Comparison of ENCODE assay signal across 2 cellular contexts in genomic region chr1:119868176-119868575, GRCh38.
TF ChIP-seq lines count a peak whose summit lies in the region.

No MANE protein-coding gene starts in this region.

TF ChIP-seq in HepG2, 621 proteins besides CTCF, POLR2A, EP300 and RAD21:
- TF ChIP-seq ZNF704 (CRISPR knock-in tag; IDR thresholded peaks at IDR 0.05; ENCODE audit: borderline replicate concordance) (no peak), ZNF350 (CRISPR knock-in tag; IDR thresholded peaks at IDR 0.05; ENCODE audit: borderline replicate concordance, low read depth) (no peak), TEAD2 (CRISPR knock-in tag; IDR thresholded peaks at IDR 0.05) (no peak), SMARCC2 (IDR thresholded peaks at IDR 0.05) (no peak), HBP1 (CRISPR knock-in tag; IDR thresholded peaks at IDR 0.05; ENCODE audit: low read depth) (no peak), XRCC5 (optimal IDR thresholded peaks at IDR 0.05; ENCODE audit: low read length) (no peak), SIX1 (CRISPR knock-in tag; IDR thresholded peaks at IDR 0.05; ENCODE audit: borderline replicate concordance) (no peak), ZSCAN12 (CRISPR knock-in tag; IDR thresholded peaks at IDR 0.05) (no peak), ZNF383 (CRISPR knock-in tag; IDR thresholded peaks at IDR 0.05; ENCODE audit: borderline replicate concordance) (no peak), ATAD3A (CRISPR knock-in tag; IDR thresholded peaks at IDR 0.05) (no peak), NCOA2 (CRISPR knock-in tag; IDR thresholded peaks at IDR 0.05) (no peak), SP2 (CRISPR knock-in tag; IDR thresholded peaks at IDR 0.05) (no peak), THAP8 (CRISPR knock-in tag; IDR thresholded peaks at IDR 0.05; ENCODE audit: borderline replicate concordance) (no peak), MTF2 (CRISPR knock-in tag; IDR thresholded peaks at IDR 0.05; ENCODE audit: borderline replicate concordance) (no peak), PHF5A (CRISPR knock-in tag; IDR thresholded peaks at IDR 0.05; ENCODE audit: low read depth, unreplicated experiment) (no peak), TOE1 (CRISPR knock-in tag; IDR thresholded peaks at IDR 0.05) (no peak), SRSF9 (IDR thresholded peaks at IDR 0.05; ENCODE audit: borderline replicate concordance, insufficient read depth, low read depth, low read length, poor library complexity, severe bottlenecking) (no peak), ZNF264 (CRISPR knock-in tag; IDR thresholded peaks at IDR 0.05) (no peak), ATF7-NPFF (CRISPR knock-in tag; IDR thresholded peaks at IDR 0.05; ENCODE audit: low read depth) (no peak), HMGXB4 (CRISPR knock-in tag; IDR thresholded peaks at IDR 0.05; ENCODE audit: borderline replicate concordance in 1 of 2, low read depth in 1 of 2) (no peak)

TF ChIP-seq in endothelial cell of umbilical vein, 7 proteins besides CTCF, POLR2A, EP300 and RAD21:
- TF ChIP-seq GATA2 (IDR thresholded peaks at IDR 0.05; ENCODE audit: insufficient read depth, insufficient read length, low read depth, low read length) (no peak), MYC (IDR thresholded peaks at IDR 0.05; ENCODE audit: low read depth, low read length) (no peak), JUN (IDR thresholded peaks at IDR 0.05; ENCODE audit: borderline replicate concordance, insufficient read depth, insufficient read length, low read depth) (no peak), POLR2AphosphoS5 (IDR thresholded peaks at IDR 0.05; ENCODE audit: insufficient read depth, low read depth, low read length) (no peak), EZH2 (IDR thresholded peaks at IDR 0.05; ENCODE audit: borderline replicate concordance, low read depth, low read length, severe bottlenecking) (no peak), FOS (IDR thresholded peaks at IDR 0.05; ENCODE audit: borderline replicate concordance, insufficient read depth, low read length) (no peak), MAX (IDR thresholded peaks at IDR 0.05; ENCODE audit: insufficient read depth, insufficient read length) (no peak)
